ENCODE assay signal across 8 cellular contexts in genomic region chr7:77463641-77464040, GRCh38. TPM values are rescaled to one million over a fixed set of nuclear protein-coding genes. Genes with fewer than 3 reads are reported as not detected.
DNase-seq lines count a peak whose midpoint lies in the region; ATAC-seq and FAIRE-seq lines count a peak whose summit lies in the region.
"Not testable (repeated sequence)": the region's sequence is repeated elsewhere in the genome, so short reads cannot be mapped to it uniquely, and the experiment has no call there.

No MANE protein-coding gene starts in this region.

- peak; percentile 54 for DNase-seq in GM03348 (ENCODE audit: low spot score)
- DNase-seq in RCC 7860 (ENCODE audit: low spot score), result peak; percentile 70
- DNase-seq in activated naive CD8-positive, alpha-beta T cell treated with anti-CD3 and anti-CD28 coated beads for 36 hours, result peak; percentile 21
- DNase-seq in kidney tubule cell (ENCODE audit: low spot score), result peak; percentile 87
- DNase-seq in stimulated activated naive B cell treated with anti-CD40 and anti-IgM and Interleukin-4, amounts not matched to agents 10 μg/mL and 1 μg/mL and 100 μg/mL, for 72 hours, result peak; percentile 39

- not testable (repeated sequence) for H3K36me3 Mint-ChIP-seq in activated naive CD8-positive, alpha-beta T cell treated with anti-CD3 and anti-CD28 coated beads for 36 hours; stimulated activated naive B cell treated with anti-CD40 and anti-IgM and Interleukin-4, amounts not matched to agents 10 μg/mL and 1 μg/mL and 100 μg/mL, for 72 hours

- peak; percentile 67 for ATAC-seq in GM19438 (IDR thresholded peaks at IDR 0.05; ENCODE audit: low read depth, unreplicated experiment)
- peak; percentile 47 for ATAC-seq in HG02798 (IDR thresholded peaks at IDR 0.05; ENCODE audit: poor library complexity, unreplicated experiment)
- peak; percentile 40 for ATAC-seq in HG03558 (IDR thresholded peaks at IDR 0.05; ENCODE audit: extremely low read depth, unreplicated experiment)
- peak; percentile 87 to 91 for ATAC-seq in stimulated activated naive B cell treated with anti-CD40 and anti-IgM and Interleukin-4, amounts not matched to agents 10 μg/mL and 1 μg/mL and 100 μg/mL, for 72 hours (replicated peaks)

- not testable (repeated sequence) for H3K27me3 Mint-ChIP-seq in activated naive CD8-positive, alpha-beta T cell treated with anti-CD3 and anti-CD28 coated beads for 36 hours; stimulated activated naive B cell treated with anti-CD40 and anti-IgM and Interleukin-4, amounts not matched to agents 10 μg/mL and 1 μg/mL and 100 μg/mL, for 72 hours

- peaks cover 24% of the 10 kb centered on the region for H3K4me1 Mint-ChIP-seq in activated naive CD8-positive, alpha-beta T cell treated with anti-CD3 and anti-CD28 coated beads for 36 hours
- peaks cover 23 to 33% of the 10 kb centered on the region in 2 donors for H3K4me1 Mint-ChIP-seq in stimulated activated naive B cell treated with anti-CD40 and anti-IgM and Interleukin-4, amounts not matched to agents 10 μg/mL and 1 μg/mL and 100 μg/mL, for 72 hours

- not testable (repeated sequence) for H3K4me3 Mint-ChIP-seq in activated naive CD8-positive, alpha-beta T cell treated with anti-CD3 and anti-CD28 coated beads for 36 hours
- H3K4me3 Mint-ChIP-seq in stimulated activated naive B cell treated with anti-CD40 and anti-IgM and Interleukin-4, amounts not matched to agents 10 μg/mL and 1 μg/mL and 100 μg/mL, for 72 hours, result peak overlapping the region in 1 of 2 donors; percentile 23

- peak overlapping the region; percentile 55 for H3K27ac Mint-ChIP-seq in activated naive CD8-positive, alpha-beta T cell treated with anti-CD3 and anti-CD28 coated beads for 36 hours
- peak overlapping the region; percentile 60 for H3K27ac Mint-ChIP-seq in stimulated activated naive B cell treated with anti-CD40 and anti-IgM and Interleukin-4, amounts not matched to agents 10 μg/mL and 1 μg/mL and 100 μg/mL, for 72 hours

- peak; percentile 46 for FAIRE-seq in RCC 7860 (lab: Jason Lieb, UNC)

- not testable (repeated sequence) for H3K9me3 Mint-ChIP-seq in activated naive CD8-positive, alpha-beta T cell treated with anti-CD3 and anti-CD28 coated beads for 36 hours; stimulated activated naive B cell treated with anti-CD40 and anti-IgM and Interleukin-4, amounts not matched to agents 10 μg/mL and 1 μg/mL and 100 μg/mL, for 72 hours

RNA-seq across cellular contexts. Expression of gene GSAP, which starts 47.5 kb away (rescaled TPM):
- 1 to 10 TPM; 1.7 TPM for total RNA-seq in activated naive CD8-positive, alpha-beta T cell treated with anti-CD3 and anti-CD28 coated beads for 36 hours

Comparison
In these comparisons a context has a peak if more than half of its experiments do, and no peak if none do; other contexts are left out.
1. Peak in every context shown above with its lines: DNase-seq and ATAC-seq.
2. DNase-seq: peak in every context shown above with its lines; median percentile 87 in kidney tubule cell; 70 in RCC 7860; 54 in GM03348; 39 in stimulated activated naive B cell treated with anti-CD40 and anti-IgM and Interleukin-4, amounts not matched to agents 10 μg/mL and 1 μg/mL and 100 μg/mL, for 72 hours; 21 in activated naive CD8-positive, alpha-beta T cell treated with anti-CD3 and anti-CD28 coated beads for 36 hours.